ENCODE assay signal across 8 cellular contexts in genomic region chr7:4724648-4725013, GRCh38. TPM values are rescaled to one million over a fixed set of nuclear protein-coding genes. Genes with fewer than 3 reads are reported as not detected.
DNase-seq lines count a peak whose midpoint lies in the region; ATAC-seq and TF ChIP-seq lines count a peak whose summit lies in the region.

No MANE protein-coding gene starts in this region.

- ATAC-seq in GM21528 (IDR thresholded peaks at IDR 0.05; ENCODE audit: low FRiP score, unreplicated experiment) (peak; percentile 7), HG02973 (IDR thresholded peaks at IDR 0.05; ENCODE audit: unreplicated experiment) (no peak)

- no peak for TF ChIP-seq CTCF in Calu3 (IDR thresholded peaks at IDR 0.05; ENCODE audit: unreplicated experiment)
- TF ChIP-seq CTCF in Peyer's patch (IDR thresholded peaks at IDR 0.05): no peak
- no peak for TF ChIP-seq CTCF in esophagus squamous epithelium (IDR thresholded peaks at IDR 0.05)
- TF ChIP-seq CTCF in neutrophil (IDR thresholded peaks at IDR 0.05): no peak

- intact Hi-C loops in Calu3 (cut with micrococcal nuclease; ENCODE audit: unreplicated experiment) (no loop called here), esophagus squamous epithelium (cut with DNase I) (no loop called here)

- peaks cover 38% of the 10 kb centered on the region for H3K36me3 Mint-ChIP-seq in Calu3 (ENCODE audit: insufficient read depth, unreplicated experiment)

- no peaks in the 10 kb centered on the region for H3K9me3 Mint-ChIP-seq in Calu3 (ENCODE audit: low read depth, unreplicated experiment)

- CTCF ChIA-PET in Calu3 (lab: Charles Lee): interaction anchor here (0.6 to 2.7 kb wide), 7 partner anchors 9 to 90 kb away, joined by 3 to 16 read pairs (median 3); no protein-coding TSS in a partner anchor

- 8 to 9% methylated on average over 2 to 4 of the region's 6 CpGs for WGBS in esophagus squamous epithelium, 2 donors

- H3K4me1 ChIP-seq in Peyer's patch (peaks cover 0 to 12% (median 3%) of the 10 kb centered on the region in 4 donors), esophagus squamous epithelium (peaks cover 8 to 62% (median 18%) of the 10 kb centered on the region in 3 donors), neutrophil (ENCODE audit: control insufficient read depth in 1 of 2, insufficient read depth in 1 of 2, low read depth in 1 of 2, low read length in 1 of 2) (peaks cover 26 to 32% of the 10 kb centered on the region in 2 experiments)

- H3K4me1 Mint-ChIP-seq in Calu3 (ENCODE audit: low read depth, unreplicated experiment): peaks cover 24% of the 10 kb centered on the region

- peaks cover 0 to 14% (median 0%) of the 10 kb centered on the region in 3 donors for H3K36me3 ChIP-seq in Peyer's patch
- H3K36me3 ChIP-seq in esophagus squamous epithelium: peaks cover 0 to 54% (median 6%) of the 10 kb centered on the region in 3 donors
- no peaks in the 10 kb centered on the region for H3K36me3 ChIP-seq in neutrophil

- BruUV-seq in Calu3 (replicated peaks; lab: Mats Ljungman, UMichigan): no TSS peak

- no peaks in the 10 kb centered on the region for H3K9me3 ChIP-seq in Peyer's patch
- no peaks in the 10 kb centered on the region for H3K9me3 ChIP-seq in esophagus squamous epithelium
- no peaks in the 10 kb centered on the region for H3K9me3 ChIP-seq in neutrophil

- no peaks in the 10 kb centered on the region for H3K27me3 Mint-ChIP-seq in Calu3 (ENCODE audit: unreplicated experiment)

- peak overlapping the region; percentile 75 to 88 (median 77) for H3K27ac ChIP-seq in Peyer's patch
- peak overlapping the region; percentile 64 to 94 (median 90) for H3K27ac ChIP-seq in esophagus squamous epithelium
- peak overlapping the region; percentile 92 for H3K27ac ChIP-seq in neutrophil

- H3K4me3 Mint-ChIP-seq in Calu3 (ENCODE audit: low read depth, unreplicated experiment): peak overlapping the region; percentile 82

- H3K27me3 ChIP-seq in Peyer's patch (no peaks in the 10 kb centered on the region), esophagus squamous epithelium (no peaks in the 10 kb centered on the region), neutrophil (no peaks in the 10 kb centered on the region)

- DNase-seq in Calu3 (peak; percentile 34), Peyer's patch (no peak), esophagus squamous epithelium (lab: John Stamatoyannopoulos, UW) (no peak), nucleus accumbens (lab: John Stamatoyannopoulos, UW) (no peak), NAMALWA (ENCODE audit: low spot score) (no peak)

- peak overlapping the region; percentile 84 for H3K27ac Mint-ChIP-seq in Calu3 (ENCODE audit: unreplicated experiment)

- peak overlapping the region; percentile 34 to 56 (median 51) for H3K4me3 ChIP-seq in Peyer's patch
- peak overlapping the region; percentile 32 to 72 (median 52) for H3K4me3 ChIP-seq in esophagus squamous epithelium
- peak overlapping the region; percentile 70 to 74 for H3K4me3 ChIP-seq in neutrophil (ENCODE audit: low read depth in 1 of 2, low read length in 1 of 2)

- TF ChIP-seq POLR2A in Peyer's patch (IDR thresholded peaks at IDR 0.05) (no peak), esophagus squamous epithelium (IDR thresholded peaks at IDR 0.05) (no peak)

RNA-seq across cellular contexts. Expression of gene FOXK1, which starts 42.5 kb away (rescaled TPM):
- total RNA-seq in Calu3 (2022) (65.9 and 67.1 TPM in 2 replicates), Peyer's patch (10 to 100 TPM; 14.9 to 47.0 (median 36.1) TPM), esophagus squamous epithelium (10 to 100 TPM; 11.9 to 25.7 (median 15.9) TPM)

RNA-seq across cellular contexts. Expression of gene AP5Z1, which starts 50.8 kb away (rescaled TPM):
- total RNA-seq in Calu3 (2022) (66.1 and 70.7 TPM in 2 replicates), Peyer's patch (10 to 100 TPM; 51.0 to 93.0 (median 69.9) TPM), esophagus squamous epithelium (10 to 100 TPM; 11.2 to 32.8 (median 23.8) TPM)
